In the genomic region with DNA sequence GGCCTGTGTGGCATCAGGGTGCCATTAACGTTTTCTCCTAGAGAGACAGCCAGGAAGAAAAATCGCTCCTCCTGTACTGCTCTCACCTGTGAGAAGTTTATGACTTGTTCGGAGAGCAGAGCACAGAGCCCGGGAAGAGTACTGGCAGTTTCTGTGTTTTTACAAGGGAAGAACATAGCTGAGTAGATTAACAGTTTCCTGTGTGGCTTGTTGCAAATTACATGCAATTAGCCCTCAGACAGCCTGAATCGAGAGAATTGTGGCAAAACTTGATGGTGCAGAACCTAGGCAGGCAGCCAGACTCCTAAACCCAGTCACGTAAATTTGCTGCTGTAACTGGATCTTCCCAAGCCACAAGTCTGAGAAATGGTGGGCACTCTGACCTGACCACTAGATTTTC, we compare ENCODE assay signal across 10 cellular contexts. TPM values are rescaled to one million over a fixed set of nuclear protein-coding genes. Genes with fewer than 3 reads are reported as not detected.
DNase-seq lines count a peak whose midpoint lies in the region; ATAC-seq and TF ChIP-seq lines count a peak whose summit lies in the region.
"Had no signal": no experiment of that assay in that cellular context is flagged by ENCODE, and none has a peak within 500 bp of the region (broad histone marks: within the 10 kb centered on the region; RNA-seq: fewer than 3 reads in every experiment).

No MANE protein-coding gene starts in this region.

- peak overlapping the region in 2 of 3 experiments; percentile 29 to 54 for H3K27ac Mint-ChIP-seq in nephron
- H3K27ac Mint-ChIP-seq: activated naive CD8-positive, alpha-beta T cell had no signal

- peak; percentile 46 for ATAC-seq in GM19035 (IDR thresholded peaks at IDR 0.05; ENCODE audit: unreplicated experiment)
- ATAC-seq in HG02763 (IDR thresholded peaks at IDR 0.05; ENCODE audit: unreplicated experiment): peak; percentile 40

- H3K27me3 Mint-ChIP-seq in nephron (ENCODE audit: low read depth): peaks cover 3% of the 10 kb centered on the region
- H3K27me3 Mint-ChIP-seq: activated naive CD8-positive, alpha-beta T cell had no signal

- DNase-seq in NCI-H2196 (lab: John Stamatoyannopoulos, UW; ENCODE audit: unreplicated experiment): peak; percentile 20
- no peak for DNase-seq in NCI-H226
- no peak for DNase-seq in activated effector memory CD4-positive, alpha-beta T cell treated with Interleukin-2 at 50 U/mL for 16 hours
- no peak for DNase-seq in HT-29 (ENCODE audit: low spot score)

- H3K36me3 Mint-ChIP-seq in nephron (ENCODE audit: low read depth): no peaks in the 10 kb centered on the region

- H3K4me3 Mint-ChIP-seq in nephron: no peak overlapping the region
- H3K4me3 Mint-ChIP-seq: activated naive CD8-positive, alpha-beta T cell had no signal

- no peak for TF ChIP-seq CTCF in nephron (IDR thresholded peaks at IDR 0.05; ENCODE audit: unreplicated experiment in 3 of 3)

- H3K9me3 Mint-ChIP-seq in nephron: peaks cover 3% of the 10 kb centered on the region

- H3K4me1 Mint-ChIP-seq in nephron: peaks cover 33% of the 10 kb centered on the region

RNA-seq across cellular contexts. Expression of gene PRKACG, which starts 32.1 kb away (rescaled TPM):
- not detected in 2 replicates for total RNA-seq in HT-29 (2014; rRNA removed; shearing (Covaris generic))
- total RNA-seq: lung microvascular endothelial cell, temporal lobe had no signal

RNA-seq across cellular contexts. Expression of gene FXN, which starts 53.7 kb away (rescaled TPM):
- total RNA-seq in HT-29 (2014; rRNA removed; shearing (Covaris generic)): 2.9 and 10.1 TPM in 2 replicates
